13 cellular contexts compared by ENCODE assay signal in the genomic region with DNA sequence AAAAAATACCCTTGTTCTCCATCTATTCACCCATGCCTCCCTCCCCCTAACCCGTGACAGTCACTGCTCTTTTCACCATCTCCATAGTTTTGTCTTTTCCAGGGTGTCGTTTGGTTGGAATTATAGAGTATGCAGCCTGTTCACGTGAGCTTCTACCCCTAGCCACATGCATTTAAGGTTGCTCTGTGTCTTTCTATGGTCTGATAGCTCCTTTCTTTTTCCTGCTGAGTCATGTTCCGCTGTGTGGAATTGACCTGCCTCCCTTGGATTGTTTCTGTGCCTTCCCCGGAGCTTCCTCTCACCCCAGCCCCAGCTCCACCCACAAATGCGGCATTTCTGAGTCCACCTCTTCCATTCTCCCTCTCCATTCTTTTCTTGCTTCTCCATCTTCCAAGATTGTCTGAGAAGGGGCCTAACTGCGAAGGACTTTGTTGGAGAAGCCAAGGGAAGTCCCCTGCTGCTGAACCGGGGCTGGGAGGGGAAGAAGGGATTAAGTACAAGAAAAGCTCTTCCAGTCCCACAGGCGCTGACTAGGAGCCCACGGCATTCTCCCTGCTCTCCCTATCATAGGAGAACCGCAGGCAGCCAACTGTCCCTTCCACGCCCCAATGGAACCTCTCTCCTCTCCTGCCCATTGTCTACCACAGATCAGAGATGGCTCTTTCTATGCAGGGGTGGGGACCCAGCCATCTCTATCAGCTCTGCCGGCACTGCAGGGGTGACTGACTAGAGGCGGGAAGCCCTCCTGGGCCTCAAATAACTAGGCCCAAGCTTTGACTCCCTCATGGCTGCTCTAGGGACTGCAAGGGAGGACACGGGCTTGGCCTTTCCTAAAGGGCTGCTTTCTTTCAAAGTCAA.
DNase-seq lines count a peak whose midpoint lies in the region; ATAC-seq and TF ChIP-seq lines count a peak whose summit lies in the region.
"Had no signal": no experiment of that assay in that cellular context is flagged by ENCODE, and none has a peak within 500 bp of the region (broad histone marks: within the 10 kb centered on the region; RNA-seq: fewer than 3 reads in every experiment).

No MANE protein-coding gene starts in this region.

- POLR2A ChIA-PET in HEK293 (lab: Yijun Ruan, JAX), result interaction anchor here (0.5 kb wide), 1 partner anchor 87 kb away, joined by 3 read pairs; a partner anchor contains a TSS

- no peak for ATAC-seq in gastrocnemius medialis
- ATAC-seq in HG03521 (IDR thresholded peaks at IDR 0.05; ENCODE audit: unreplicated experiment), result no peak

- no peak overlapping the region for H3K4me3 ChIP-seq in HEK293 (ENCODE audit: low read depth, low read length)
- no peak overlapping the region for H3K4me3 ChIP-seq in gastrocnemius medialis
- H3K4me3 ChIP-seq: pancreas had no signal

- H3K27me3 ChIP-seq in gastrocnemius medialis, result no peaks in the 10 kb centered on the region
- H3K27me3 ChIP-seq: pancreas had no signal

- peaks cover 18% of the 10 kb centered on the region for H3K4me1 ChIP-seq in HEK293 (ENCODE audit: control insufficient read depth, insufficient read depth, low read length)
- H3K4me1 ChIP-seq in gastrocnemius medialis, result peaks cover 48 to 50% of the 10 kb centered on the region in 2 donors

- intact Hi-C loops in gastrocnemius medialis (cut with DNase I; ENCODE audit: low total_unique reads), result loop anchor here (10.0 kb wide), 2 partner anchors 397 to 607 kb away; a partner anchor contains a TSS

- in situ Hi-C loops in gastrocnemius medialis (cut with MboI; ENCODE audit: low sequenced_read_pairs in 4 of 4), result no loop called here

- H3K27ac ChIP-seq in HEK293 (ENCODE audit: extremely low read depth, low read depth, low read length) (no peak overlapping the region), VCaP (peak overlapping the region; percentile 58; the same call in 1 of the 2 replicates), gastrocnemius medialis (peak overlapping the region; percentile 80 to 91 (median 87))

- no peak for TF ChIP-seq CTCF in HEK293 (tag by site-specific recombination; IDR thresholded peaks at IDR 0.05)
- no peak for TF ChIP-seq CTCF in VCaP (conservative IDR thresholded peaks at IDR 0.05)
- no peak for TF ChIP-seq CTCF in gastrocnemius medialis (IDR thresholded peaks at IDR 0.05 in 4 of 5, conservative IDR thresholded peaks at IDR 0.05 in 1 of 5)

- no peaks in the 10 kb centered on the region for H3K9me3 ChIP-seq in HEK293 (ENCODE audit: control insufficient read depth, insufficient read depth, low read depth, low read length)
- no peaks in the 10 kb centered on the region for H3K9me3 ChIP-seq in gastrocnemius medialis
- H3K9me3 ChIP-seq: pancreas had no signal

- DNase-seq in glomerular visceral epithelial cell (ENCODE audit: extremely low spot score) (peak; percentile 70), gastrocnemius medialis (no peak), HuH-7.5 (ENCODE audit: low spot score) (no peak), putamen (ENCODE audit: low spot score) (no peak)
- no peak for DNase-seq in activated CD8-positive, alpha-beta memory T cell treated with anti-CD3 and anti-CD28 coated beads, Interleukin-2, amount 50 U/mL, for 4 hours
- DNase-seq: activated T-cell treated with anti-CD3 and anti-CD28 coated beads, Interleukin-2, amount 50 U/mL, for 48 hours; DMS79; effector memory CD4-positive, alpha-beta T cell; NCI-H1048 had no signal

- no peak for TF ChIP-seq POLR2A in gastrocnemius medialis (IDR thresholded peaks at IDR 0.05)

- CTCF ChIA-PET in HEK293 (lab: Yijun Ruan, JAX), result interaction anchor here (1.1 to 5.6 kb wide), 4 partner anchors 11 to 318 kb away, joined by 4 to 50 read pairs (median 6); no protein-coding TSS in a partner anchor

- peaks cover 0 to 3% of the 10 kb centered on the region in 2 experiments; a peak in 1 of 3 replicates for H3K36me3 ChIP-seq in HEK293 (ENCODE audit: control insufficient read depth in 2 of 2, insufficient read depth in 1 of 2, low read length in 2 of 2)
- H3K36me3 ChIP-seq in gastrocnemius medialis, result peaks cover 0 to 22% of the 10 kb centered on the region in 2 donors

TF ChIP-seq in HEK293, 187 proteins besides CTCF, POLR2A, EP300 and RAD21:
- TF ChIP-seq, protein P1, sequence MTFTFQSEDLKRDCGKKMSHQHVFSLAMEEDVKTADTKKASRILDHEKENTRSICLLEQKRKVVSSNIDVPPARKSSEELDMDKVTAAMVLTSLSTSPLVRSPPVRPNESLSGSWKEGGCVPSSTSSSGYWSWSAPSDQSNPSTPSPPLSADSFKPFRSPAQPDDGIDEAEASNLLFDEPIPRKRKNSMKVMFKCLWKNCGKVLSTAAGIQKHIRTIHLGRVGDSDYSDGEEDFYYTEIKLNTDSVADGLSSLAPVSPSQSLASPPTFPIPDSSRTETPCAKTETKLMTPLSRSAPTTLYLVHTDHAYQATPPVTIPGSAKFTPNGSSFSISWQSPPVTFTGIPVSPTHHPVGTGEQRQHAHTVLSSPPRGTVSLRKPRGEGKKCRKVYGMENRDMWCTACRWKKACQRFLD (tag by site-specific recombination; IDR thresholded peaks at IDR 0.05), result no peak
- 0 out of 2 replicates have a peak, but pooled peaks have one; percentile 45 for TF ChIP-seq ZNF600 (tag by site-specific recombination; IDR thresholded peaks at IDR 0.05)
TF ChIP-seq in HEK293: peak in this region for 1.
